ENCODE assay signal across 8 cellular contexts in genomic region chr12:6606331-6607131, GRCh38. TPM values are rescaled to one million over a fixed set of nuclear protein-coding genes. Genes with fewer than 3 reads are reported as not detected.
DNase-seq lines count a peak whose midpoint lies in the region; ATAC-seq, FAIRE-seq and TF ChIP-seq lines count a peak whose summit lies in the region.

No MANE protein-coding gene starts in this region.

- WGBS in A549 (ENCODE audit: missing lambda C conversion rate) = 2% methylated on average over 9 of the region's 70 CpGs

- no peak for TF ChIP-seq CTCF in A549 (IDR thresholded peaks at IDR 0.05)

- POLR2A ChIA-PET in A549 (lab: Yijun Ruan, JAX) (interaction anchor here (0.9 to 1.3 kb wide), 2 partner anchors 73 to 83 kb away, joined by 4 to 5 read pairs; partner anchors contain the start of gene ZNF384), T-cell (lab: Charles Lee) (interaction anchor here (0.6 to 0.8 kb wide), 4 partner anchors 10 to 275 kb away, joined by 3 to 4 read pairs (median 4); partner anchors contain the start of gene ZNF384 (in 1 of the 2))

- no peak for TF ChIP-seq RAD21 in A549 (conservative IDR thresholded peaks at IDR 0.05 in 1 of 2, IDR thresholded peaks at IDR 0.05 in 1 of 2)

- peak overlapping the region; percentile 90 to 91 for H3K27ac Mint-ChIP-seq in T-cell

- peaks cover 50 to 56% (median 53%) of the 10 kb centered on the region in 3 donors for H3K4me1 Mint-ChIP-seq in T-cell

- H3K27ac ChIP-seq in A549 = peak overlapping the region; percentile 93 to 99

- peaks cover 37% of the 10 kb centered on the region for H3K4me1 ChIP-seq in A549

- TF ChIP-seq EP300 in A549 (IDR thresholded peaks at IDR 0.05) = no peak

- H3K9me3 ChIP-seq in A549 = no peaks in the 10 kb centered on the region

- DNase-seq in A549 (ENCODE audit: low read depth in 1 of 2, low spot score in 1 of 2) = peak; percentile 40 to 62
- DNase-seq in T-cell = peak; percentile 37 to 78 (median 66)
- peak in 40 of 58 donors; percentile 27 to 81 (median 56) for DNase-seq in anterior cingulate cortex (lab: John Stamatoyannopoulos, UW)
- peak in 39 of 51 donors; percentile 23 to 81 (median 60) for DNase-seq in hypothalamus (lab: John Stamatoyannopoulos, UW)
- DNase-seq in renal cortical epithelial cell (ENCODE audit: low read depth) = peak; percentile 18
- DNase-seq in NCI-H1694 treated with DMSO at 0.1 percent for 48 hours (lab: John Stamatoyannopoulos, UW) = no peak
- no peak for DNase-seq in foreskin melanocyte

- peak overlapping the region; percentile 97 for H3K4me2 ChIP-seq in A549

- peak; percentile 26 to 65; a peak in 4 of 6 replicates for ATAC-seq in A549
- peak; percentile 3 for ATAC-seq in GM19351 (IDR thresholded peaks at IDR 0.05; ENCODE audit: unreplicated experiment)
- peak; percentile 34 to 48 (median 40) for ATAC-seq in T-cell (replicated peaks in 1 of 4)

- H3K4me3 Mint-ChIP-seq in T-cell = no peak overlapping the region

- CTCF ChIA-PET in A549 (lab: Yijun Ruan, JAX) (interaction anchor here (1.3 to 2.2 kb wide), 6 partner anchors 10 to 220 kb away, joined by 3 to 9 read pairs (median 5); partner anchors contain the start of genes MLF2 and ZNF384), T-cell (lab: Charles Lee) (no interaction called here)

- no peak for TF ChIP-seq POLR2A in A549 (IDR thresholded peaks at IDR 0.05; ENCODE audit: low read length)

- no peak for FAIRE-seq in A549 (lab: Jason Lieb, UNC)

- H3K9me3 Mint-ChIP-seq in T-cell = no peaks in the 10 kb centered on the region

- H3K36me3 Mint-ChIP-seq in T-cell = peaks cover 22% of the 10 kb centered on the region

- peak overlapping the region; percentile 97 for H3K4me3 ChIP-seq in A549

- no peaks in the 10 kb centered on the region for H3K27me3 Mint-ChIP-seq in T-cell

TF ChIP-seq in A549, 52 proteins besides CTCF, POLR2A, EP300 and RAD21:
- peak; percentile 30; the same call in 1 of the 2 replicates for TF ChIP-seq MAX (IDR thresholded peaks at IDR 0.05)
- no peak for TF ChIP-seq NR3C1 (IDR thresholded peaks at IDR 0.05)
- TF ChIP-seq FOXS1 (CRISPR knock-in tag; IDR thresholded peaks at IDR 0.05) = no peak
- TF ChIP-seq CBX8 (IDR thresholded peaks at IDR 0.05) = no peak
- no peak for TF ChIP-seq RFX5 (IDR thresholded peaks at IDR 0.05)

RNA-seq across cellular contexts. Expression of gene CHD4, which starts 0.6 kb away (rescaled TPM):
- 53.7 and 99.3 TPM in 2 replicates for polyA plus RNA-seq in A549 (2011; rRNA removed)
- 49.8 and 54.8 TPM in 2 replicates for polyA plus RNA-seq in A549 (2012; cell fraction: cytosol; rRNA removed)
- polyA plus RNA-seq in A549 (2012; cell fraction: nucleus; rRNA removed) = 130 and 190 TPM in 2 replicates
- polyA plus RNA-seq in A549 (2017; fragmentation: RNase III; extraction: RNeasy Plus Mini Kit Qiagen cat#74134 plus additional on column Dnase treatment) = 83.4 to 87.8 TPM (median 84.8 TPM) in 3 replicates
- polyA minus RNA-seq in A549 (2011; rRNA and poly(A)+ RNA removed) = 170 and 183 TPM in 2 replicates
- total RNA-seq in T-cell = 100 to 1,000 TPM; 236 to 392 (median 258) TPM
- total RNA-seq in renal cortical epithelial cell = 228 and 358 TPM in 2 replicates

RNA-seq across cellular contexts. Expression of gene LPAR5, which starts 29.2 kb away (rescaled TPM):
- polyA plus RNA-seq in A549 (2011; rRNA removed) = 0.74 and 0.97 TPM in 2 replicates
- polyA plus RNA-seq in A549 (2012; cell fraction: cytosol; rRNA removed) = 0.98 and 1.5 TPM in 2 replicates
- 2.1 TPM in 2 replicates for polyA plus RNA-seq in A549 (2012; cell fraction: nucleus; rRNA removed)
- polyA plus RNA-seq in A549 (2017; fragmentation: RNase III; extraction: RNeasy Plus Mini Kit Qiagen cat#74134 plus additional on column Dnase treatment) = 0.29 to 0.66 TPM (median 0.58 TPM) in 3 replicates
- 0.68 and 1.1 TPM in 2 replicates for polyA minus RNA-seq in A549 (2011; rRNA and poly(A)+ RNA removed)
- 10 to 100 TPM in 4 of 5 donors, 1 to 10 TPM in 1; 5.8 to 16.0 (median 14.9) TPM for total RNA-seq in T-cell
- total RNA-seq in renal cortical epithelial cell = 0.17 TPM in 1 of 2 replicates, not detected in the other

RNA-seq across cellular contexts. Expression of gene NOP2, which starts 38.4 kb away (rescaled TPM):
- 162 and 176 TPM in 2 replicates for polyA plus RNA-seq in A549 (2011; rRNA removed)
- 82.7 and 85.6 TPM in 2 replicates for polyA plus RNA-seq in A549 (2012; cell fraction: cytosol; rRNA removed)
- 293 and 335 TPM in 2 replicates for polyA plus RNA-seq in A549 (2012; cell fraction: nucleus; rRNA removed)
- polyA plus RNA-seq in A549 (2017; fragmentation: RNase III; extraction: RNeasy Plus Mini Kit Qiagen cat#74134 plus additional on column Dnase treatment) = 100 to 108 TPM (median 104 TPM) in 3 replicates
- polyA minus RNA-seq in A549 (2011; rRNA and poly(A)+ RNA removed) = 90.2 and 92.1 TPM in 2 replicates
- 100 to 1,000 TPM in 1 of 5 donors, 10 to 100 TPM in 4; 69.6 to 107 (median 93.1) TPM for total RNA-seq in T-cell
- total RNA-seq in renal cortical epithelial cell = 16.5 and 32.3 TPM in 2 replicates

RNA-seq across cellular contexts. Expression of gene ACRBP, which starts 40.7 kb away (rescaled TPM):
- polyA plus RNA-seq in A549 (2011; rRNA removed) = 0.70 and 1.4 TPM in 2 replicates
- polyA plus RNA-seq in A549 (2012; cell fraction: cytosol; rRNA removed) = 0.34 TPM in 2 replicates
- polyA plus RNA-seq in A549 (2012; cell fraction: nucleus; rRNA removed) = 2.7 and 3.5 TPM in 2 replicates
- polyA plus RNA-seq in A549 (2017; fragmentation: RNase III; extraction: RNeasy Plus Mini Kit Qiagen cat#74134 plus additional on column Dnase treatment) = 0.28 to 0.36 TPM (median 0.34 TPM) in 3 replicates
- 0.95 and 2.0 TPM in 2 replicates for polyA minus RNA-seq in A549 (2011; rRNA and poly(A)+ RNA removed)
- total RNA-seq in T-cell = 10 to 100 TPM in 1 of 5 donors, 1 to 10 TPM in 4; 2.4 to 11.1 (median 6.5) TPM
- 0.15 and 0.17 TPM in 2 replicates for total RNA-seq in renal cortical epithelial cell

RNA-seq across cellular contexts. Expression of gene IFFO1, which starts 50.7 kb away (rescaled TPM):
- 0.74 and 1.0 TPM in 2 replicates for polyA plus RNA-seq in A549 (2011; rRNA removed)
- polyA plus RNA-seq in A549 (2012; cell fraction: cytosol; rRNA removed) = 0.74 and 1.1 TPM in 2 replicates
- polyA plus RNA-seq in A549 (2012; cell fraction: nucleus; rRNA removed) = 3.3 and 3.8 TPM in 2 replicates
- polyA plus RNA-seq in A549 (2017; fragmentation: RNase III; extraction: RNeasy Plus Mini Kit Qiagen cat#74134 plus additional on column Dnase treatment) = 0.94 to 1.5 TPM (median 1.1 TPM) in 3 replicates
- 1.2 and 1.3 TPM in 2 replicates for polyA minus RNA-seq in A549 (2011; rRNA and poly(A)+ RNA removed)
- 10 to 100 TPM; 30.4 to 59.8 (median 59.7) TPM for total RNA-seq in T-cell
- 3.8 and 5.2 TPM in 2 replicates for total RNA-seq in renal cortical epithelial cell

Comparison
In these comparisons a context has a peak if more than half of its experiments do, and no peak if none do; other contexts are left out.
1. DNase-seq: peak in A549 (2 of 2), T-cell (34 of 34), anterior cingulate cortex (40 of 58), hypothalamus (39 of 51) and renal cortical epithelial cell (single experiment); none in NCI-H1694 treated with DMSO at 0.1 percent for 48 hours (single experiment) and foreskin melanocyte (single experiment).
2. Peak in every context shown above with its lines, with median percentiles within 50 percentile points of each other: ATAC-seq.